In the genomic region with DNA sequence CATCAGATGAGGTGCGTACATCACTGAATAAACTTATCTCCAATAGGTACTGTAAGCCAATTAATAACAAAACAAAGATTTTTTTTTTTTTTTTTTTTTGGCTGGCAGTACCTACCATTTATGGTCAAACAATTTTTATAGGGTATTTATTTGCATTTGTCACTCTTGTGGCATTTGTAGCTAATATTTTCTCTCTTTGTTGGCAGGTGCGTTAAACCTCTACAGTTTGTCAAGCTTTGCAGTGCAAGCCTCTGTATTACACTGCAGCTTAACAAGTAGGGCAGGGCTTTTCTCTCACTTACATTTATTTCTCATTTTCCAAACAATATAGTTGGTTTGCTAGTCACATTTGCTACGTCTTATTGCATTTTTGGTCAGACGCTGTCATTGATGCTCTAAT, we compare ENCODE assay signal across 24 cellular contexts.
"Had no signal": no experiment of that assay in that cellular context is flagged by ENCODE, and none has a peak within 500 bp of the region (broad histone marks: within the 10 kb centered on the region; RNA-seq: fewer than 3 reads in every experiment).

No MANE protein-coding gene starts in this region.

- ATAC-seq: esophagus mucosa; gastrocnemius medialis; left ventricle myocardium superior; lower lobe of right lung; naive thymus-derived CD8-positive, alpha-beta T cell; right cardiac atrium; stimulated activated naive B cell treated with anti-CD40 and anti-IgM and Interleukin-4, amounts not matched to agents 10 μg/mL and 1 μg/mL and 100 μg/mL, for 72 hours; stimulated activated naive CD8-positive, alpha-beta T cell treated with anti-CD3 and anti-CD28 coated beads, Interleukin-15, amount 100 ng/mL, for 72 hours had no signal

- H3K4me3 ChIP-seq: colonic mucosa, gastrocnemius medialis, lower lobe of right lung, prostate gland, skin epidermis, spleen, suprapubic skin, transverse colon had no signal

- H3K4me3 Mint-ChIP-seq: dendritic cell treated with granulocyte-macrophage colony-stimulating factor and Interleukin-4, amounts not matched to agents 40 ng/mL and 50 ng/mL, for 4 days; endodermal cell; naive thymus-derived CD8-positive, alpha-beta T cell; nephron progenitor cell; stimulated activated naive B cell treated with anti-CD40 and anti-IgM and Interleukin-4, amounts not matched to agents 10 μg/mL and 1 μg/mL and 100 μg/mL, for 72 hours; stimulated activated naive CD8-positive, alpha-beta T cell treated with anti-CD3 and anti-CD28 coated beads, Interleukin-15, amount 100 ng/mL, for 72 hours had no signal

- H3K27ac Mint-ChIP-seq: dendritic cell treated with granulocyte-macrophage colony-stimulating factor and Interleukin-4, amounts not matched to agents 40 ng/mL and 50 ng/mL, for 4 days; endodermal cell; naive thymus-derived CD8-positive, alpha-beta T cell; nephron progenitor cell; stimulated activated naive B cell treated with anti-CD40 and anti-IgM and Interleukin-4, amounts not matched to agents 10 μg/mL and 1 μg/mL and 100 μg/mL, for 72 hours; stimulated activated naive CD8-positive, alpha-beta T cell treated with anti-CD3 and anti-CD28 coated beads, Interleukin-15, amount 100 ng/mL, for 72 hours had no signal

- DNase-seq: colonic mucosa; effector CD8-positive, alpha-beta T cell; endodermal cell; foreskin fibroblast; gastrocnemius medialis; head of caudate nucleus; left ventricle myocardium superior; lower lobe of right lung; naive thymus-derived CD8-positive, alpha-beta T cell; nephron progenitor cell; nucleus accumbens; right cardiac atrium; spleen; stimulated activated CD4-positive, alpha-beta T cell treated with anti-CD3 and anti-CD28 coated beads, Interleukin-15, amount 100 ng/mL, for 24 hours; stimulated activated CD4-positive, alpha-beta T cell treated with anti-CD3 and anti-CD28 coated beads, Interleukin-2, amount 100 ng/mL, for 48 hours; stimulated activated naive B cell treated with anti-CD40 and anti-IgM and Interleukin-4, amounts not matched to agents 10 μg/mL and 1 μg/mL and 100 μg/mL, for 72 hours; stimulated activated naive CD8-positive, alpha-beta T cell treated with anti-CD3 and anti-CD28 coated beads, Interleukin-15, amount 100 ng/mL, for 72 hours; transverse colon had no signal

- H3K27me3 Mint-ChIP-seq: dendritic cell treated with granulocyte-macrophage colony-stimulating factor and Interleukin-4, amounts not matched to agents 40 ng/mL and 50 ng/mL, for 4 days; naive thymus-derived CD8-positive, alpha-beta T cell; stimulated activated naive B cell treated with anti-CD40 and anti-IgM and Interleukin-4, amounts not matched to agents 10 μg/mL and 1 μg/mL and 100 μg/mL, for 72 hours; stimulated activated naive CD8-positive, alpha-beta T cell treated with anti-CD3 and anti-CD28 coated beads, Interleukin-15, amount 100 ng/mL, for 72 hours had no signal

- H3K9me3 Mint-ChIP-seq: dendritic cell treated with granulocyte-macrophage colony-stimulating factor and Interleukin-4, amounts not matched to agents 40 ng/mL and 50 ng/mL, for 4 days; endodermal cell; naive thymus-derived CD8-positive, alpha-beta T cell; nephron progenitor cell; stimulated activated naive B cell treated with anti-CD40 and anti-IgM and Interleukin-4, amounts not matched to agents 10 μg/mL and 1 μg/mL and 100 μg/mL, for 72 hours; stimulated activated naive CD8-positive, alpha-beta T cell treated with anti-CD3 and anti-CD28 coated beads, Interleukin-15, amount 100 ng/mL, for 72 hours had no signal

- H3K4me1 Mint-ChIP-seq: endodermal cell had no signal

- H3K27ac ChIP-seq: colonic mucosa, epithelial cell of prostate, gastrocnemius medialis, lower lobe of right lung, prostate gland, skin epidermis, spleen, suprapubic skin, transverse colon had no signal
